Comparison of ENCODE assay signal across 8 cellular contexts in the genomic region with DNA sequence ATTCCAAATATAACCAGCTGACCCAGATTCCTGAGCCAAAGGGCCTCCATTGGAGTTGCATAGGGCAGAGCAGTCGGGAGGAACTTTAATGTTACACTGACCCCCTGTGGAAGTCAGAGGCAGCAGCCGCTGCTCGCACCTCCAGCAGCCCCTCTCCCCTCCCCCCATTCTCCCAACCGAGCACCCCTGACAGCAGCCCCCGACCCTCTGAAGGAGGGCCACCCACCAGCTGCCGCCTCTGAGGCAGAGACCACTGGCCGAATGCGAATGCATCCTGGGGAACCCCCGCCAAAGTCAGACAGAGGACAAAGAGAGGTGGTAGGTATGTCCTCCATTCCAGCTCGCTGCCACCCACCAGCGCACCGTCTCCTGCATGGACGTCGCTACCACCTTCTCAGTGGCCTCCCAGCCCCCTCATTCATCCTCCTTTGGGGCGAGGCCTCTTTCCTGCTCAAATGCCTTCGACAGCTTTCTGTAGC.
DNase-seq lines count a peak whose midpoint lies in the region; ATAC-seq and TF ChIP-seq lines count a peak whose summit lies in the region.

No MANE protein-coding gene starts in this region.

- TF ChIP-seq CTCF in brain microvascular endothelial cell (IDR thresholded peaks at IDR 0.05; ENCODE audit: low read depth, low read length, missing control alignments) (peak; percentile 83), kidney epithelial cell (IDR thresholded peaks at IDR 0.05; ENCODE audit: insufficient read depth, low read length, poor library complexity, severe bottlenecking) (peak; percentile 74), upper lobe of right lung (IDR thresholded peaks at IDR 0.05) (peak; percentile 47)

- H3K4me3 ChIP-seq in brain microvascular endothelial cell (ENCODE audit: low read depth, low read length) (no peak overlapping the region), kidney epithelial cell (ENCODE audit: low read depth, low read length) (no peak overlapping the region), upper lobe of right lung (no peak overlapping the region)

- ATAC-seq in upper lobe of right lung = peak; percentile 77
- no peak for ATAC-seq in HG03378 (IDR thresholded peaks at IDR 0.05; ENCODE audit: unreplicated experiment)

- H3K4me1 ChIP-seq in upper lobe of right lung = no peaks in the 10 kb centered on the region

- H3K27ac ChIP-seq in brain microvascular endothelial cell (no peak overlapping the region), upper lobe of right lung (no peak overlapping the region)

- no peaks in the 10 kb centered on the region for H3K27me3 ChIP-seq in brain microvascular endothelial cell (replicated peaks)
- H3K27me3 ChIP-seq in kidney epithelial cell (ENCODE audit: control insufficient read depth, insufficient read depth, low read length) = no peaks in the 10 kb centered on the region
- H3K27me3 ChIP-seq in upper lobe of right lung = no peaks in the 10 kb centered on the region

- H3K36me3 ChIP-seq in brain microvascular endothelial cell (replicated peaks) = no peaks in the 10 kb centered on the region
- H3K36me3 ChIP-seq in kidney epithelial cell (ENCODE audit: control insufficient read depth, insufficient read depth, low read length) = no peaks in the 10 kb centered on the region
- no peaks in the 10 kb centered on the region for H3K36me3 ChIP-seq in upper lobe of right lung

- intact Hi-C loops in upper lobe of right lung (cut with DNase I) = no loop called here

- no peaks in the 10 kb centered on the region for H3K9me3 ChIP-seq in upper lobe of right lung

- peak; percentile 3 for DNase-seq in CD1c-positive myeloid dendritic cell (ENCODE audit: extremely low spot score)
- DNase-seq in GM19240 (ENCODE audit: insufficient read length, low spot score) = peak; percentile 31
- peak; percentile 38 for DNase-seq in NCI-H2227 (lab: John Stamatoyannopoulos, UW; ENCODE audit: unreplicated experiment)
- peak; percentile 27 for DNase-seq in brain microvascular endothelial cell
- no peak for DNase-seq in kidney epithelial cell (ENCODE audit: low read depth)
- DNase-seq in upper lobe of right lung = no peak
- DNase-seq in T-helper 2 cell = no peak

- in situ Hi-C loops in brain microvascular endothelial cell (cut with HindIII; ENCODE audit: low pct_ligation_motif_present, low sequenced_read_pairs) = no loop called here

Comparison
In these comparisons a context has a peak if more than half of its experiments do, and no peak if none do; other contexts are left out.
1. DNase-seq: peak in CD1c-positive myeloid dendritic cell (single experiment), GM19240 (single experiment), NCI-H2227 (single experiment) and brain microvascular endothelial cell (single experiment); none in kidney epithelial cell (single experiment), upper lobe of right lung (single experiment) and T-helper 2 cell (0 of 5).
2. Peak in every context shown above with its lines, with median percentiles within 50 percentile points of each other: CTCF ChIP-seq.